2 cellular contexts compared by ENCODE assay signal in the genomic region with DNA sequence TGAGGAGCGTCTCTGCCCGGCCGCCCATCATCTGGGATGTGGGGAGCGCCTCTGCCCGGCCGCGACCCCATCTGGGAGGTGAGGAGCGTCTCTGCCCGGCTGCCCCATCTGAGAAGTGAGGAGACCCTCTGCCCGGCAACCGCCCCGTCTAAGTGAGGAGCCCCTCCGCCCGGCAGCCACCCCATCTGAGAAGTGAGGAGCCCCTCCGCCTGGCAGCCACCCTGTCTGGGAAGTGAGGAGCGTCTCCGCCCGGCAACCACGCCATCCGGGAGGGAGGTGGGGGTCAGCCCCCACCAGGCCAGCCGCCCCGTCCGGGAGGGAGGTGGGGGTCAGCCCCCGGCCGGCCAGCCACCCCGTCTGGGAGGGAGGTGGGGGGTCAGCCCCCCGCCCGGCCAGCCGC. TPM values are rescaled to one million over a fixed set of nuclear protein-coding genes. Genes with fewer than 3 reads are reported as not detected.
DNase-seq lines count a peak whose midpoint lies in the region; TF ChIP-seq lines count a peak whose summit lies in the region.
"Not testable (repeated sequence)": the region's sequence is repeated elsewhere in the genome, so short reads cannot be mapped to it uniquely, and the experiment has no call there.

No MANE protein-coding gene starts in this region.

- H3K4me3 ChIP-seq in vagina, result not testable (repeated sequence)

- H3K27ac ChIP-seq in vagina, result peak overlapping the region; percentile 59

- not testable (repeated sequence) for TF ChIP-seq CTCF in vagina (IDR thresholded peaks at IDR 0.05)

- not testable (repeated sequence) for TF ChIP-seq POLR2A in vagina (IDR thresholded peaks at IDR 0.05)

- H3K36me3 ChIP-seq in vagina, result not testable (repeated sequence)

- intact Hi-C loops in vagina (cut with DNase I), result not testable (repeated sequence)

- DNase-seq in activated gamma-delta T cell (lab: John Stamatoyannopoulos, UW), result peak; percentile 13
- DNase-seq in vagina (ENCODE audit: extremely low spot score in 2 of 2), result not testable (repeated sequence)

- not testable (repeated sequence) for H3K4me1 ChIP-seq in vagina

- H3K9me3 ChIP-seq in vagina, result not testable (repeated sequence)

- H3K27me3 ChIP-seq in vagina, result not testable (repeated sequence)

RNA-seq across cellular contexts. Expression of a gene that starts 13.5 kb away (rescaled TPM):
- 50.6 TPM for total RNA-seq in vagina
